34 cellular contexts compared by ENCODE assay signal in genomic region chr18:80065705-80066104, GRCh38.
"Had no signal": no experiment of that assay in that cellular context is flagged by ENCODE, and none has a peak within 500 bp of the region (broad histone marks: within the 10 kb centered on the region; RNA-seq: fewer than 3 reads in every experiment).

No MANE protein-coding gene starts in this region.

- H3K36me3 Mint-ChIP-seq: T-cell had no signal

- H3K27ac Mint-ChIP-seq: activated B cell treated with CpG ODN at 0.5 μM for 24 hours; activated naive CD4-positive, alpha-beta T cell treated with anti-CD3 and anti-CD28 coated beads, Interleukin-2, amount 10 ng/mL, durations not matched to agents 7 days and 5 days; activated naive CD8-positive, alpha-beta T cell treated with anti-CD3 and anti-CD28 coated beads, Interleukin-2, amount 10 ng/mL, durations not matched to agents 7 days and 5 days; activated T-helper 1 cell treated with anti-CD3 and anti-CD28 coated beads, Interleukin-12 subunit alpha, Interleukin-12 subunit beta, Interleukin-2, Interleukin-4 antibody, amounts not matched to agents 30 ng/mL and 10 ng/mL and 1 ng/mL, durations not matched to agents 14 hours and 24 hours and 36 hours; activated T-helper 2 cell treated with anti-CD3 and anti-CD28 coated beads, Interferon-gamma antibody, Interleukin-2, Interleukin-4, amounts not matched to agents 10 μg/mL and 5 μg/mL and 100 μg/mL, durations not matched to agents 14 hours and 24 hours and 36 hours; brain; endodermal cell; T-cell; T-helper 1 cell treated with Interleukin-12 subunit alpha and Interleukin-12 subunit beta and Interleukin-4 antibody, amounts not matched to agents 30 μg/mL and 1 μg/mL, for 36 hours; T-helper 2 cell treated with Interferon-gamma antibody and Interleukin-4, amounts not matched to agents 5 μg/mL and 100 μg/mL, for 36 hours had no signal

- ATAC-seq: activated CD4-positive, CD25-positive, alpha-beta regulatory T cell treated with anti-CD3 and anti-CD28 coated beads, Interleukin-2, amount 50 U/mL, for 24 hours; activated naive CD4-positive, alpha-beta T cell treated with anti-CD3 and anti-CD28 coated beads, Interleukin-2, amount 50 U/mL, for 72 hours; esophagus mucosa; foreskin keratinocyte; gastrocnemius medialis; heart left ventricle; T-cell had no signal

- H3K9me3 ChIP-seq: ascending aorta, colonic mucosa, gastrocnemius medialis had no signal

- H3K4me1 ChIP-seq: ascending aorta, breast epithelium, colonic mucosa, gastrocnemius medialis, heart left ventricle had no signal

- H3K27me3 Mint-ChIP-seq: activated B cell treated with CpG ODN at 0.5 μM for 24 hours; activated naive CD4-positive, alpha-beta T cell treated with anti-CD3 and anti-CD28 coated beads, Interleukin-2, amount 10 ng/mL, durations not matched to agents 7 days and 5 days; activated naive CD8-positive, alpha-beta T cell treated with anti-CD3 and anti-CD28 coated beads, Interleukin-2, amount 10 ng/mL, durations not matched to agents 7 days and 5 days had no signal

- H3K9me3 Mint-ChIP-seq: activated naive CD4-positive, alpha-beta T cell treated with anti-CD3 and anti-CD28 coated beads, Interleukin-2, amount 50 U/mL, for 72 hours had no signal

- H3K4me1 Mint-ChIP-seq: activated B cell treated with CpG ODN at 0.5 μM for 24 hours; activated naive CD4-positive, alpha-beta T cell treated with anti-CD3 and anti-CD28 coated beads, Interleukin-2, amount 10 ng/mL, durations not matched to agents 7 days and 5 days; activated naive CD8-positive, alpha-beta T cell treated with anti-CD3 and anti-CD28 coated beads, Interleukin-2, amount 10 ng/mL, durations not matched to agents 7 days and 5 days; brain; T-cell had no signal

- DNase-seq: activated B cell treated with CpG ODN at 0.5 μM for 24 hours; activated CD4-positive, alpha-beta T cell treated with anti-CD3 and anti-CD28 coated beads for 48 hours; activated CD4-positive, alpha-beta T cell treated with anti-CD3 and anti-CD28 coated beads, Interleukin-2, amount 50 U/mL, for 1 hour; activated CD4-positive, alpha-beta T cell treated with anti-CD3 and anti-CD28 coated beads, Interleukin-2, amount 50 U/mL, for 48 hours; activated CD8-positive, alpha-beta memory T cell treated with anti-CD3 and anti-CD28 coated beads, Interleukin-2, amount 50 U/mL, for 4 hours; activated effector memory CD4-positive, alpha-beta T cell treated with anti-CD3 and anti-CD28 coated beads, Interleukin-2, amount 50 U/mL, for 16 hours; activated naive CD4-positive, alpha-beta T cell treated with anti-CD3 and anti-CD28 coated beads, Interleukin-2, amount 10 ng/mL, durations not matched to agents 7 days and 5 days; activated naive CD8-positive, alpha-beta T cell treated with anti-CD3 and anti-CD28 coated beads, Interleukin-2, amount 10 ng/mL, durations not matched to agents 7 days and 5 days; activated T-cell treated with anti-CD3 and anti-CD28 coated beads, Interleukin-2, amount 50 U/mL, for 1 hour; activated T-cell treated with anti-CD3 and anti-CD28 coated beads, Interleukin-2, amount 50 U/mL, for 48 hours; central memory CD4-positive, alpha-beta T cell; cerebellar nuclear complex; colonic mucosa; effector memory CD4-positive, alpha-beta T cell; foreskin keratinocyte; gastrocnemius medialis; glutamatergic neuron; heart left ventricle; SW 1271; T-cell; T1000; WERI-Rb-1 had no signal

- H3K27ac ChIP-seq: ascending aorta, breast epithelium, cardiac muscle cell, colonic mucosa, foreskin keratinocyte, gastrocnemius medialis, heart left ventricle, WERI-Rb-1 had no signal

- H3K4me3 ChIP-seq: ascending aorta, breast epithelium, cardiac muscle cell, colonic mucosa, gastrocnemius medialis, heart left ventricle had no signal

- H3K4me3 Mint-ChIP-seq: activated B cell treated with CpG ODN at 0.5 μM for 24 hours; activated naive CD4-positive, alpha-beta T cell treated with anti-CD3 and anti-CD28 coated beads, Interleukin-2, amount 10 ng/mL, durations not matched to agents 7 days and 5 days; activated naive CD8-positive, alpha-beta T cell treated with anti-CD3 and anti-CD28 coated beads, Interleukin-2, amount 10 ng/mL, durations not matched to agents 7 days and 5 days; activated T-helper 1 cell treated with anti-CD3 and anti-CD28 coated beads, Interleukin-12 subunit alpha, Interleukin-12 subunit beta, Interleukin-2, Interleukin-4 antibody, amounts not matched to agents 30 ng/mL and 10 ng/mL and 1 ng/mL, durations not matched to agents 14 hours and 24 hours and 36 hours; brain; endodermal cell; T-cell; T-helper 1 cell treated with Interleukin-12 subunit alpha and Interleukin-12 subunit beta and Interleukin-4 antibody, amounts not matched to agents 30 μg/mL and 1 μg/mL, for 36 hours; T-helper 2 cell treated with Interferon-gamma antibody and Interleukin-4, amounts not matched to agents 5 μg/mL and 100 μg/mL, for 36 hours had no signal

- H3K36me3 ChIP-seq: ascending aorta, breast epithelium, cardiac muscle cell, colonic mucosa had no signal

- H3K27me3 ChIP-seq: ascending aorta, breast epithelium, cardiac muscle cell, colonic mucosa, foreskin keratinocyte, gastrocnemius medialis, heart left ventricle had no signal
